Comparison of ENCODE assay signal across 20 cellular contexts in the genomic region with DNA sequence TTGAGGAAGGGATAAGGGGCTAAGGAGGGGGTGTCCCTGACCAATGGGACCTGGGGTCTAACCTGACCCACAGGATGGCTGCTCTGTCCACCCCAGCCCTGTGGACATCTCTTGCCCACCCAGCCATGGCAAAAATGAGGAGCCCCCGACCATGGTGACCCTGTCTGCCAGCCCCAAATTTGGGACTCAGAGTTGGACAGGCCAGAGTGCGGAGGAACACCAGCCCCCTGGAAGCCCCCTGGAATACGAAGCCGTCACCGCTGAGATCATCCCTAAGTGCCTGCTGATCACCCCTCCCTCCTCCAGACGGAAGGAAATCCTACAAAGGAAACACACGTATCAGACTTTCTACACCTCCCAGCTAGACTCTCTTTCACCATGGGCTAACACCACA.
DNase-seq lines count a peak whose midpoint lies in the region; ATAC-seq, FAIRE-seq and TF ChIP-seq lines count a peak whose summit lies in the region.
"Had no signal": no experiment of that assay in that cellular context is flagged by ENCODE, and none has a peak within 500 bp of the region (broad histone marks: within the 10 kb centered on the region; RNA-seq: fewer than 3 reads in every experiment).

No MANE protein-coding gene starts in this region.

- H3K9me3 ChIP-seq in IMR-90 (ENCODE audit: control insufficient read depth, insufficient read depth, low read length) (no peaks in the 10 kb centered on the region), RWPE2 (ENCODE audit: severe bottlenecking) (no peaks in the 10 kb centered on the region), small intestine (ENCODE audit: control insufficient read depth, low read depth) (no peaks in the 10 kb centered on the region), trophoblast cell (ENCODE audit: insufficient read depth, low read depth, low read length) (no peaks in the 10 kb centered on the region)
- H3K9me3 ChIP-seq: Peyer's patch, upper lobe of left lung had no signal

- no peak overlapping the region for H2AK9ac ChIP-seq in IMR-90 (replicated peaks; ENCODE audit: low read depth, low read length, poor library complexity)

- no peak overlapping the region for H3K4me3 ChIP-seq in IMR-90 (ENCODE audit: insufficient read depth, low read depth, low read length)
- H3K4me3 ChIP-seq in RWPE2 (ENCODE audit: severe bottlenecking) = no peak overlapping the region
- no peak overlapping the region for H3K4me3 ChIP-seq in small intestine (ENCODE audit: low read depth in 1 of 2, low read length in 2 of 2)
- no peak overlapping the region for H3K4me3 ChIP-seq in trophoblast cell (ENCODE audit: low read depth, low read length)
- H3K4me3 ChIP-seq: left ventricle myocardium inferior, Peyer's patch, upper lobe of left lung had no signal

- H3K79me1 ChIP-seq in IMR-90 (ENCODE audit: low read depth in 1 of 2, low read length in 2 of 2) (no peaks in the 10 kb centered on the region), trophoblast cell (ENCODE audit: low read length) (no peaks in the 10 kb centered on the region)

- H3K36me3 ChIP-seq in IMR-90 (ENCODE audit: control insufficient read depth, insufficient read depth, low read length) = no peaks in the 10 kb centered on the region
- no peaks in the 10 kb centered on the region for H3K36me3 ChIP-seq in RWPE2 (ENCODE audit: low read depth)
- H3K36me3 ChIP-seq in small intestine (ENCODE audit: control insufficient read depth in 2 of 2, insufficient read depth in 2 of 2, low read length in 2 of 2) = no peaks in the 10 kb centered on the region
- H3K36me3 ChIP-seq in trophoblast cell (ENCODE audit: control insufficient read depth in 1 of 2, insufficient read depth in 2 of 2, low read length in 2 of 2) = no peaks in the 10 kb centered on the region
- H3K36me3 ChIP-seq: left ventricle myocardium inferior, Peyer's patch, upper lobe of left lung had no signal

- H3K4me2 ChIP-seq in IMR-90 (ENCODE audit: low read depth, low read length) (no peak overlapping the region), trophoblast cell (ENCODE audit: low read length) (no peak overlapping the region)

- H2BK120ac ChIP-seq in IMR-90 (ENCODE audit: low read depth, low read length) (no peak overlapping the region), trophoblast cell (ENCODE audit: insufficient read depth, low read length, poor library complexity) (no peak overlapping the region)

- no peak overlapping the region for H4K5ac ChIP-seq in IMR-90 (ENCODE audit: low read depth, low read length)

- no peak overlapping the region for H2BK15ac ChIP-seq in IMR-90 (ENCODE audit: low read depth, low read length)

- no peaks in the 10 kb centered on the region for H3K4me1 ChIP-seq in IMR-90 (ENCODE audit: control insufficient read depth, insufficient read depth, low read length)
- peaks cover 17% of the 10 kb centered on the region for H3K4me1 ChIP-seq in RWPE2 (ENCODE audit: insufficient read depth, poor library complexity, severe bottlenecking)
- H3K4me1 ChIP-seq in small intestine (ENCODE audit: control insufficient read depth in 2 of 2, insufficient read depth in 1 of 2, low read depth in 1 of 2, low read length in 1 of 2) = peaks cover 3 to 9% of the 10 kb centered on the region in 2 donors
- peaks cover 4 to 5% of the 10 kb centered on the region in 2 experiments for H3K4me1 ChIP-seq in trophoblast cell (ENCODE audit: control insufficient read depth in 1 of 2, insufficient read depth in 2 of 2, low read length in 2 of 2)

- intact Hi-C loops in IMR-90 (cut with micrococcal nuclease) = no loop called here
- intact Hi-C loops in activated CD8-positive, alpha-beta T cell treated with anti-CD3 and anti-CD28 coated beads for 36 hours (cut with micrococcal nuclease) = no loop called here

- no peak for TF ChIP-seq CTCF in IMR-90 (conservative IDR thresholded peaks at IDR 0.05; ENCODE audit: low read depth, low read length)
- no peak for TF ChIP-seq CTCF in RWPE2 (IDR thresholded peaks at IDR 0.05; ENCODE audit: poor library complexity, severe bottlenecking)
- no peak for TF ChIP-seq CTCF in glutamatergic neuron (IDR thresholded peaks at IDR 0.05; ENCODE audit: partially characterized antibody, unreplicated experiment)
- TF ChIP-seq CTCF in activated CD8-positive, alpha-beta T cell treated with anti-CD3 and anti-CD28 coated beads for 36 hours (IDR thresholded peaks at IDR 0.05) = no peak

- H3K18ac ChIP-seq in IMR-90 (ENCODE audit: low read depth, low read length) = no peak overlapping the region
- no peak overlapping the region for H3K18ac ChIP-seq in trophoblast cell (ENCODE audit: low read length)

- H2AFZ ChIP-seq in IMR-90 (replicated peaks; ENCODE audit: low read length, poor library complexity) = peak overlapping the region; percentile 32
- no peak overlapping the region for H2AFZ ChIP-seq in trophoblast cell (ENCODE audit: insufficient read depth, low read length, poor library complexity)
- H2AFZ ChIP-seq: parathyroid adenoma had no signal

- no peak overlapping the region for H2AK5ac ChIP-seq in IMR-90 (ENCODE audit: low read depth, low read length)
- no peak overlapping the region for H2AK5ac ChIP-seq in trophoblast cell (ENCODE audit: low read length)

- H3K27me3 ChIP-seq in IMR-90 (ENCODE audit: control insufficient read depth, insufficient read depth, low read length) (peaks cover 25% of the 10 kb centered on the region), RWPE2 (ENCODE audit: insufficient read depth, poor library complexity, severe bottlenecking) (no peaks in the 10 kb centered on the region), small intestine (ENCODE audit: control insufficient read depth in 2 of 2, insufficient read depth in 2 of 2, low read length in 2 of 2) (no peaks in the 10 kb centered on the region), trophoblast cell (ENCODE audit: insufficient read depth, low read length) (no peaks in the 10 kb centered on the region)
- H3K27me3 ChIP-seq: Peyer's patch, upper lobe of left lung had no signal

- TF ChIP-seq RAD21 in IMR-90 (IDR thresholded peaks at IDR 0.05; ENCODE audit: low read length) = no peak

- no peak for TF ChIP-seq POLR2A in IMR-90 (IDR thresholded peaks at IDR 0.05; ENCODE audit: low read depth, low read length)

- H3K4ac ChIP-seq in IMR-90 (ENCODE audit: low read depth, low read length) (no peak overlapping the region), trophoblast cell (ENCODE audit: low read depth, low read length) (no peak overlapping the region)

- H3K27ac ChIP-seq in IMR-90 (ENCODE audit: insufficient read depth, low read length) = no peak overlapping the region
- H3K27ac ChIP-seq in RWPE2 (ENCODE audit: poor library complexity, severe bottlenecking) = peak overlapping the region; percentile 45
- peak overlapping the region; percentile 11 to 15 for H3K27ac ChIP-seq in small intestine (ENCODE audit: low read depth in 1 of 2, low read length in 1 of 2)
- H3K27ac ChIP-seq in trophoblast cell (ENCODE audit: low read depth, low read length) = no peak overlapping the region
- H3K27ac ChIP-seq: parathyroid adenoma, upper lobe of left lung had no signal

- no peak overlapping the region for H2BK12ac ChIP-seq in trophoblast cell (ENCODE audit: low read length)

- dilution Hi-C loops in IMR-90 (cut with HindIII; ENCODE audit: low sequenced_read_pairs, unreplicated experiment) = no loop called here

- no peak overlapping the region for H4K8ac ChIP-seq in IMR-90 (ENCODE audit: low read depth in 2 of 2, low read length in 2 of 2)
- H4K8ac ChIP-seq in trophoblast cell (ENCODE audit: low read depth, low read length) = no peak overlapping the region

- no peaks in the 10 kb centered on the region for H4K20me1 ChIP-seq in IMR-90 (ENCODE audit: insufficient read depth, low read length)

- 0 out of 2 replicates have a peak, but pooled peaks cover 2% of the 10 kb centered on the region for H3K9me1 ChIP-seq in IMR-90 (ENCODE audit: insufficient read depth, low read length)

- no peak for DNase-seq in IMR-90
- peak; percentile 37 for DNase-seq in RWPE2 (ENCODE audit: low spot score)
- peak; percentile 4 for DNase-seq in glutamatergic neuron
- no peak for DNase-seq in small intestine
- DNase-seq in trophoblast cell = no peak
- no peak for DNase-seq in activated CD8-positive, alpha-beta T cell treated with anti-CD3 and anti-CD28 coated beads for 36 hours
- no peak for DNase-seq in globus pallidus (ENCODE audit: low spot score)
- DNase-seq: activated CD8-positive, alpha-beta memory T cell treated with anti-CD3 and anti-CD28 coated beads for 24 hours; activated effector memory CD4-positive, alpha-beta T cell treated with Interleukin-2 at 50 U/mL for 16 hours; amygdala; CD4-positive, CD25-positive, alpha-beta regulatory T cell; foreskin melanocyte; KG1; NCI-H1105; NCI-H69 had no signal

- H3K23ac ChIP-seq in IMR-90 (ENCODE audit: low read depth, low read length) (no peak overlapping the region), trophoblast cell (ENCODE audit: low read length) (no peak overlapping the region)

- H3K9ac ChIP-seq in IMR-90 (ENCODE audit: low read depth, low read length) = no peak overlapping the region
- no peak overlapping the region for H3K9ac ChIP-seq in trophoblast cell (ENCODE audit: low read length)
- H3K9ac ChIP-seq: parathyroid adenoma had no signal

- H2BK5ac ChIP-seq in IMR-90 (ENCODE audit: low read depth, low read length, poor library complexity, severe bottlenecking) = no peak overlapping the region
- no peak overlapping the region for H2BK5ac ChIP-seq in trophoblast cell (ENCODE audit: low read depth, low read length, poor library complexity)

- H4K91ac ChIP-seq in IMR-90 (ENCODE audit: insufficient read depth, low read depth, low read length) = no peak overlapping the region
- no peak overlapping the region for H4K91ac ChIP-seq in trophoblast cell (ENCODE audit: low read depth, low read length)

- no peak overlapping the region for H3K4me3 Mint-ChIP-seq in glutamatergic neuron (ENCODE audit: unreplicated experiment)
- no peak overlapping the region for H3K4me3 Mint-ChIP-seq in activated CD8-positive, alpha-beta T cell treated with anti-CD3 and anti-CD28 coated beads for 36 hours
- H3K4me3 Mint-ChIP-seq: CD4-positive, CD25-positive, alpha-beta regulatory T cell had no signal

- ATAC-seq in IMR-90 (ENCODE audit: low read depth) (no peak), RWPE2 (ENCODE audit: low read depth) (no peak), GM21360 (IDR thresholded peaks at IDR 0.05; ENCODE audit: unreplicated experiment) (no peak)
- no peak for ATAC-seq in activated CD8-positive, alpha-beta T cell treated with anti-CD3 and anti-CD28 coated beads for 36 hours

- in situ Hi-C loops in IMR-90 (cut with MboI; ENCODE audit: low sequenced_read_pairs) = no loop called here

- H3K79me2 ChIP-seq in trophoblast cell (ENCODE audit: control insufficient read depth, insufficient read depth, low read length, poor library complexity) = no peaks in the 10 kb centered on the region
- H3K79me2 ChIP-seq: parathyroid adenoma had no signal

- no CpG with 5 or more reads among the region's 7 CpGs for WGBS in IMR-90 (ENCODE audit: extremely low coverage in 2 of 2, insufficient read length in 1 of 2), 2 experiments
- 76 to 84% (median 79%) methylated on average over 7 of the region's 7 CpGs for WGBS in small intestine, 3 donors
- no CpG with 5 or more reads among the region's 7 CpGs for WGBS in trophoblast cell (ENCODE audit: extremely low coverage, insufficient coverage, insufficient read length)

- H3K9me3 Mint-ChIP-seq in glutamatergic neuron (ENCODE audit: unreplicated experiment) = peaks cover 8% of the 10 kb centered on the region
- H3K9me3 Mint-ChIP-seq in activated CD8-positive, alpha-beta T cell treated with anti-CD3 and anti-CD28 coated beads for 36 hours = no peaks in the 10 kb centered on the region
- H3K9me3 Mint-ChIP-seq: CD4-positive, CD25-positive, alpha-beta regulatory T cell had no signal

- H3K36me3 Mint-ChIP-seq in glutamatergic neuron (ENCODE audit: unreplicated experiment) = peaks cover 5% of the 10 kb centered on the region
- no peaks in the 10 kb centered on the region for H3K36me3 Mint-ChIP-seq in activated CD8-positive, alpha-beta T cell treated with anti-CD3 and anti-CD28 coated beads for 36 hours (ENCODE audit: low read depth)
- H3K36me3 Mint-ChIP-seq: CD4-positive, CD25-positive, alpha-beta regulatory T cell had no signal

- H3K4me1 Mint-ChIP-seq in glutamatergic neuron (ENCODE audit: low read depth, unreplicated experiment) = peaks cover 22% of the 10 kb centered on the region
- H3K4me1 Mint-ChIP-seq in activated CD8-positive, alpha-beta T cell treated with anti-CD3 and anti-CD28 coated beads for 36 hours (ENCODE audit: low read depth) = peaks cover 3% of the 10 kb centered on the region

- peaks cover 9% of the 10 kb centered on the region for H3K27me3 Mint-ChIP-seq in glutamatergic neuron (ENCODE audit: unreplicated experiment)
- H3K27me3 Mint-ChIP-seq in activated CD8-positive, alpha-beta T cell treated with anti-CD3 and anti-CD28 coated beads for 36 hours = no peaks in the 10 kb centered on the region
- H3K27me3 Mint-ChIP-seq: CD4-positive, CD25-positive, alpha-beta regulatory T cell had no signal

- POLR2A ChIA-PET in IMR-90 (lab: Charles Lee; ENCODE audit: unreplicated experiment) = no interaction called here
- POLR2A ChIA-PET in activated CD8-positive, alpha-beta T cell treated with anti-CD3 and anti-CD28 coated beads for 36 hours (lab: Charles Lee) = no interaction called here

- H4K12ac ChIP-seq in trophoblast cell (ENCODE audit: low read depth, low read length) = no peak overlapping the region

- CTCF ChIA-PET in IMR-90 (lab: Yijun Ruan, JAX) = no interaction called here
- CTCF ChIA-PET in activated CD8-positive, alpha-beta T cell treated with anti-CD3 and anti-CD28 coated beads for 36 hours (lab: Charles Lee) = no interaction called here

- BruUV-seq in IMR-90 (replicated peaks; lab: Mats Ljungman, UMichigan) = no TSS peak

- H3K14ac ChIP-seq in IMR-90 (replicated peaks; ENCODE audit: low read depth, low read length) (no peak overlapping the region), trophoblast cell (ENCODE audit: low read length) (no peak overlapping the region)

- H2BK20ac ChIP-seq in IMR-90 (ENCODE audit: low read depth, low read length) = no peak overlapping the region

- H3K27ac Mint-ChIP-seq in glutamatergic neuron (ENCODE audit: unreplicated experiment) = no peak overlapping the region
- H3K27ac Mint-ChIP-seq in activated CD8-positive, alpha-beta T cell treated with anti-CD3 and anti-CD28 coated beads for 36 hours = no peak overlapping the region
- H3K27ac Mint-ChIP-seq: CD4-positive, CD25-positive, alpha-beta regulatory T cell had no signal

- FAIRE-seq in small intestine (lab: Jason Lieb, UNC) = no peak

- no peak overlapping the region for H3K56ac ChIP-seq in IMR-90 (ENCODE audit: extremely low read depth, insufficient read depth, low read length)

Comparison
In these comparisons a context has a peak if more than half of its experiments do, and no peak if none do; other contexts are left out.
1. DNase-seq: peak in RWPE2 (single experiment) and glutamatergic neuron (single experiment); none in IMR-90 (single experiment), small intestine (single experiment), trophoblast cell (0 of 2), activated CD8-positive, alpha-beta T cell treated with anti-CD3 and anti-CD28 coated beads for 36 hours (single experiment) and globus pallidus (single experiment).
2. H3K27ac ChIP-seq: peak in RWPE2 (single experiment) and small intestine (2 of 2); none in IMR-90 (single experiment) and trophoblast cell (single experiment).